Comparison of ENCODE assay signal across 13 cellular contexts in genomic region chr19:38838986-38839761, GRCh38. TPM values are rescaled to one million over a fixed set of nuclear protein-coding genes. Genes with fewer than 3 reads are reported as not detected.
DNase-seq lines count a peak whose midpoint lies in the region; ATAC-seq and TF ChIP-seq lines count a peak whose summit lies in the region.
"Had no signal": no experiment of that assay in that cellular context is flagged by ENCODE, and none has a peak within 500 bp of the region (broad histone marks: within the 10 kb centered on the region; RNA-seq: fewer than 3 reads in every experiment).

No MANE protein-coding gene starts in this region.

- peaks cover 0 to 92% of the 10 kb centered on the region in 2 donors for H3K36me3 ChIP-seq in adrenal gland (replicated peaks in 1 of 2)
- H3K36me3 ChIP-seq in mesodermal cell (ENCODE audit: control insufficient read depth, insufficient read depth, low read length) = peaks cover 91% of the 10 kb centered on the region

- WGBS in adrenal gland, 4 donors = 67 to 79% (median 72%) methylated on average over 12 of the region's 12 CpGs
- WGBS in mesodermal cell (ENCODE audit: insufficient coverage in 2 of 2), 2 experiments = 92 to 95% methylated on average over 9 to 10 of the region's 12 CpGs

- peak overlapping the region; percentile 84 for H3K27ac Mint-ChIP-seq in stimulated activated naive CD8-positive, alpha-beta T cell treated with anti-CD3 and anti-CD28 coated beads, Interleukin-15, Interleukin-2, amounts not matched to agents 100 ng/mL and 50 ng/mL, for 24 hours

- intact Hi-C loops in adrenal gland (cut with DNase I) = no loop called here

- peak overlapping the region; percentile 48 for H3K4me3 Mint-ChIP-seq in stimulated activated naive CD8-positive, alpha-beta T cell treated with anti-CD3 and anti-CD28 coated beads, Interleukin-15, Interleukin-2, amounts not matched to agents 100 ng/mL and 50 ng/mL, for 24 hours

- ATAC-seq in stimulated activated naive CD8-positive, alpha-beta T cell treated with anti-CD3 and anti-CD28 coated beads, Interleukin-15, Interleukin-2, amounts not matched to agents 100 U/mL and 50 U/mL, for 24 hours = no peak

- H3K9me3 Mint-ChIP-seq in stimulated activated naive CD8-positive, alpha-beta T cell treated with anti-CD3 and anti-CD28 coated beads, Interleukin-15, Interleukin-2, amounts not matched to agents 100 ng/mL and 50 ng/mL, for 24 hours = no peaks in the 10 kb centered on the region

- H3K36me3 Mint-ChIP-seq in stimulated activated naive CD8-positive, alpha-beta T cell treated with anti-CD3 and anti-CD28 coated beads, Interleukin-15, Interleukin-2, amounts not matched to agents 100 ng/mL and 50 ng/mL, for 24 hours (ENCODE audit: low read depth) = peaks cover 86% of the 10 kb centered on the region

- H3K4me1 Mint-ChIP-seq in stimulated activated naive CD8-positive, alpha-beta T cell treated with anti-CD3 and anti-CD28 coated beads, Interleukin-15, Interleukin-2, amounts not matched to agents 100 ng/mL and 50 ng/mL, for 24 hours (ENCODE audit: low read depth) = peaks cover 61% of the 10 kb centered on the region

- H3K4me3 ChIP-seq in adrenal gland = no peak overlapping the region
- H3K4me3 ChIP-seq in mesodermal cell (ENCODE audit: extremely low read depth, insufficient read depth, low read length, poor library complexity, severe bottlenecking) = no peak overlapping the region
- no peak overlapping the region for H3K4me3 ChIP-seq in foreskin fibroblast (ENCODE audit: low read depth in 1 of 2, low read length in 2 of 2)
- H3K4me3 ChIP-seq: BLaER1 treated with 17β-estradiol and CSF1 and Interleukin-3, amounts not matched to agents 10 nM and 100 nM had no signal

- H3K27me3 Mint-ChIP-seq in stimulated activated naive CD8-positive, alpha-beta T cell treated with anti-CD3 and anti-CD28 coated beads, Interleukin-15, Interleukin-2, amounts not matched to agents 100 ng/mL and 50 ng/mL, for 24 hours = no peaks in the 10 kb centered on the region

- TF ChIP-seq CTCF in adrenal gland (IDR thresholded peaks at IDR 0.05) (no peak), foreskin fibroblast (IDR thresholded peaks at IDR 0.05; ENCODE audit: low read depth, low read length) (no peak)

- DNase-seq in stimulated activated naive CD8-positive, alpha-beta T cell treated with anti-CD3 and anti-CD28 coated beads, Interleukin-15, Interleukin-2, amounts not matched to agents 100 U/mL and 50 U/mL, for 24 hours = no peak
- DNase-seq in adrenal gland = no peak
- no peak for DNase-seq in hypothalamus (lab: John Stamatoyannopoulos, UW)
- DNase-seq in CD1c-positive myeloid dendritic cell (ENCODE audit: extremely low spot score) = no peak
- no peak for DNase-seq in stimulated activated CD8-positive, alpha-beta memory T cell treated with anti-CD3 and anti-CD28 coated beads, Interleukin-4, amount 100 ng/mL, for 48 hours
- no peak for DNase-seq in foreskin fibroblast
- DNase-seq: activated CD4-positive, alpha-beta T cell treated with anti-CD3 and anti-CD28 coated beads, Interleukin-2, amount 50 U/mL, for 1 hour; midbrain; NCI-H2029 treated with DMSO at 0.1 percent for 48 hours; stimulated activated naive CD4-positive, alpha-beta T cell had no signal

- H3K9me3 ChIP-seq in adrenal gland (replicated peaks in 1 of 3) (no peaks in the 10 kb centered on the region), mesodermal cell (ENCODE audit: control insufficient read depth, low read length) (no peaks in the 10 kb centered on the region)
- H3K9me3 ChIP-seq: BLaER1 treated with 17β-estradiol and CSF1 and Interleukin-3, amounts not matched to agents 10 nM and 100 nM had no signal

- no peaks in the 10 kb centered on the region for H3K27me3 ChIP-seq in adrenal gland
- H3K27me3 ChIP-seq: BLaER1 treated with 17β-estradiol and CSF1 and Interleukin-3, amounts not matched to agents 10 nM and 100 nM had no signal

- H3K27ac ChIP-seq in adrenal gland (peak overlapping the region in 4 of 5 donors; percentile 34 to 86 (median 74)), mesodermal cell (ENCODE audit: low read depth, low read length, severe bottlenecking) (peak overlapping the region; percentile 52)
- H3K27ac ChIP-seq: BLaER1 treated with 17β-estradiol and CSF1 and Interleukin-3, amounts not matched to agents 10 nM and 100 nM had no signal

- peaks cover 24 to 72% of the 10 kb centered on the region in 2 donors for H3K4me1 ChIP-seq in adrenal gland (replicated peaks in 1 of 2)
- peaks cover 49% of the 10 kb centered on the region for H3K4me1 ChIP-seq in mesodermal cell (ENCODE audit: control insufficient read depth, insufficient read depth, low read length, poor library complexity, severe bottlenecking)

- no peak for TF ChIP-seq POLR2A in adrenal gland (IDR thresholded peaks at IDR 0.05)

RNA-seq across cellular contexts. Expression of gene ECH1, which starts 7.6 kb away (rescaled TPM):
- total RNA-seq in adrenal gland = 100 to 1,000 TPM; 164 to 570 (median 444) TPM
- polyA plus RNA-seq in adrenal gland = 100 to 1,000 TPM; 308 to 701 (median 481) TPM
- 74.5 TPM for polyA plus RNA-seq in mesodermal cell (2013, experiment 1 of 2)
- polyA plus RNA-seq in mesodermal cell (2013, experiment 2 of 2) = 66.4 TPM

RNA-seq across cellular contexts. Expression of gene HNRNPL, which starts 10.6 kb away (rescaled TPM):
- 100 to 1,000 TPM; 133 to 295 (median 191) TPM for total RNA-seq in adrenal gland
- polyA plus RNA-seq in adrenal gland = 100 to 1,000 TPM; 195 to 241 (median 220) TPM
- 472 TPM for polyA plus RNA-seq in mesodermal cell (2013, experiment 1 of 2)
- 471 TPM for polyA plus RNA-seq in mesodermal cell (2013, experiment 2 of 2)

RNA-seq across cellular contexts. Expression of gene LGALS4, which starts 26.4 kb away (rescaled TPM):
- total RNA-seq in adrenal gland = 1 to 10 TPM in 2 of 8 donors, under 1 TPM in 1, not detected in 5; 0.30 to 3.1 (median 1.9) TPM
- 1 to 10 TPM in 2 of 3 donors, under 1 TPM in 1; 0.64 to 4.5 (median 1.5) TPM for polyA plus RNA-seq in adrenal gland
- polyA plus RNA-seq in mesodermal cell (2013, experiment 1 of 2) = 1.2 TPM
- polyA plus RNA-seq in mesodermal cell (2013, experiment 2 of 2) = 0.91 TPM

RNA-seq across cellular contexts. Expression of gene RINL, which starts 38.9 kb away (rescaled TPM):
- total RNA-seq in adrenal gland = 10 to 100 TPM in 1 of 8 donors, 1 to 10 TPM in 6, under 1 TPM in 1; 0.54 to 11.4 (median 4.8) TPM
- 10 to 100 TPM in 1 of 3 donors, 1 to 10 TPM in 2; 5.6 to 24.1 (median 7.1) TPM for polyA plus RNA-seq in adrenal gland
- polyA plus RNA-seq in mesodermal cell (2013, experiment 1 of 2) = 1.9 TPM
- polyA plus RNA-seq in mesodermal cell (2013, experiment 2 of 2) = 2.1 TPM

RNA-seq across cellular contexts. Expression of gene LGALS7B, which starts 50.2 kb away (rescaled TPM):
- not detected for total RNA-seq in adrenal gland
- polyA plus RNA-seq in adrenal gland = 1 to 10 TPM in 1 of 3 donors, not detected in 2; 1.0 TPM
- not detected for polyA plus RNA-seq in mesodermal cell (2013, experiment 1 of 2)
- not detected for polyA plus RNA-seq in mesodermal cell (2013, experiment 2 of 2)
